13 cellular contexts compared by ENCODE assay signal in the genomic region with DNA sequence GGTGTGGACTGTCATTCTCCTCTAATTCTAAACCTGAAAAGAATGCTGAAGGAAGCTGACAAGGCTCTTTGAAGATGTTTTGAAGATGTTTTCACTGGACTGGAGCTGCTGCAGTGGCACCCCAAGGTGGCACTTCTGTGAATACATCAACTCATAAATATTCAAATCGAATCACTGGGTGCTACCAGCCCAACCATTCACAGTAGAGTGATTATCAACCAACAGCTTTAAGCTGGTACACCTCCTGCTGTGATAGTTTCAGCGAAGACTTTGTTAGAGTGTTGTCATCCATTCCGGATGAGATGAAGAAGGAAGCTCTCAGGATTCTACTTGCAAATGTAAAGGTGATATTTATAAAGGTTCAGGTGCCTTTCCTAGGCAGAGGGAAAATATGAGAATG.
"Had no signal": no experiment of that assay in that cellular context is flagged by ENCODE, and none has a peak within 500 bp of the region (broad histone marks: within the 10 kb centered on the region; RNA-seq: fewer than 3 reads in every experiment).

No MANE protein-coding gene starts in this region.

- ATAC-seq: activated naive CD4-positive, alpha-beta T cell treated with anti-CD3 and anti-CD28 coated beads, Interleukin-2, amount 50 U/mL, for 72 hours; activated T-cell treated with anti-CD3 and anti-CD28 coated beads, Interleukin-2, amount 50 U/mL, for 72 hours; esophagus mucosa; left ventricle myocardium superior; stimulated activated memory B cell treated with anti-CD40 and anti-IgM and Interleukin-4, amounts not matched to agents 10 μg/mL and 1 μg/mL and 100 μg/mL, for 72 hours had no signal

- H3K36me3 ChIP-seq: ovary had no signal

- H3K27ac ChIP-seq: dorsolateral prefrontal cortex, hepatocyte, ovary had no signal

- H3K27me3 ChIP-seq: dorsolateral prefrontal cortex, ovary had no signal

- H3K9me3 ChIP-seq: ovary had no signal

- H3K4me3 ChIP-seq: dorsolateral prefrontal cortex, hepatocyte, ovary had no signal

- DNase-seq: activated B cell treated with CpG ODN at 0.5 μM for 24 hours; activated CD4-positive, alpha-beta T cell treated with anti-CD3 and anti-CD28 coated beads for 48 hours; activated CD8-positive, alpha-beta memory T cell treated with anti-CD3 and anti-CD28 coated beads, Interleukin-2, amount 50 U/mL, for 48 hours; activated gamma-delta T cell; activated T-cell treated with anti-CD3 and anti-CD28 coated beads, Interleukin-2, amount 50 U/mL, for 72 hours; dorsolateral prefrontal cortex; left ventricle myocardium superior; ovary; T-helper 2 cell had no signal
